In genomic region chr10:20990604-20991003, GRCh38 we compare ENCODE assay signal across 21 cellular contexts.
DNase-seq lines count a peak whose midpoint lies in the region; ATAC-seq, FAIRE-seq and TF ChIP-seq lines count a peak whose summit lies in the region.
"Had no signal": no experiment of that assay in that cellular context is flagged by ENCODE, and none has a peak within 500 bp of the region (broad histone marks: within the 10 kb centered on the region; RNA-seq: fewer than 3 reads in every experiment).

No MANE protein-coding gene starts in this region.

- no peak overlapping the region for H3K27ac Mint-ChIP-seq in MCF 10A (ENCODE audit: low read depth, unreplicated experiment)
- H3K27ac Mint-ChIP-seq in glutamatergic neuron (ENCODE audit: unreplicated experiment), result no peak overlapping the region
- H3K27ac Mint-ChIP-seq: activated CD4-positive, alpha-beta T cell treated with anti-CD3 and anti-CD28 coated beads, Interleukin-2, amount 10 ng/mL, durations not matched to agents 24 days and 14 days; CD8-positive, alpha-beta T cell; naive thymus-derived CD8-positive, alpha-beta T cell; stimulated activated naive B cell treated with anti-CD40 and anti-IgM and Interleukin-4, amounts not matched to agents 10 μg/mL and 1 μg/mL and 100 μg/mL, for 72 hours had no signal

- POLR2A ChIA-PET in MCF 10A (lab: Yijun Ruan, JAX), result interaction anchor here (0.6 to 2.1 kb wide), 6 partner anchors 11 to 105 kb away, joined by 3 to 7 read pairs (median 4); no protein-coding TSS in a partner anchor

- H3K27ac ChIP-seq in breast epithelium (no peak overlapping the region), lung (ENCODE audit: low read depth in 1 of 2, low read length in 1 of 2) (no peak overlapping the region)
- H3K27ac ChIP-seq: 22Rv1, heart right ventricle had no signal

- peak; percentile 31 for ATAC-seq in lung (ENCODE audit: insufficient read depth, low FRiP score)
- ATAC-seq: CD8-positive, alpha-beta T cell; naive thymus-derived CD8-positive, alpha-beta T cell; stimulated activated naive B cell treated with anti-CD40 and anti-IgM and Interleukin-4, amounts not matched to agents 10 μg/mL and 1 μg/mL and 100 μg/mL, for 72 hours had no signal

- H3K9me3 ChIP-seq in breast epithelium (no peaks in the 10 kb centered on the region), lung (ENCODE audit: control insufficient read depth in 2 of 2, insufficient read depth in 1 of 2, low read length in 1 of 2) (peaks cover 0 to 3% of the 10 kb centered on the region in 2 donors)

- H3K4me1 Mint-ChIP-seq in MCF 10A (ENCODE audit: insufficient read depth, unreplicated experiment) (peaks cover 36% of the 10 kb centered on the region), glutamatergic neuron (ENCODE audit: low read depth, unreplicated experiment) (no peaks in the 10 kb centered on the region)
- H3K4me1 Mint-ChIP-seq: activated CD4-positive, alpha-beta T cell treated with anti-CD3 and anti-CD28 coated beads, Interleukin-2, amount 10 ng/mL, durations not matched to agents 24 days and 14 days; stimulated activated naive B cell treated with anti-CD40 and anti-IgM and Interleukin-4, amounts not matched to agents 10 μg/mL and 1 μg/mL and 100 μg/mL, for 72 hours had no signal

- no peak for FAIRE-seq in urothelium cell line (lab: Jason Lieb, UNC)

- H3K27me3 ChIP-seq in breast epithelium, result no peaks in the 10 kb centered on the region
- H3K27me3 ChIP-seq in lung (ENCODE audit: control insufficient read depth, insufficient read depth), result no peaks in the 10 kb centered on the region
- H3K27me3 ChIP-seq: heart right ventricle had no signal

- CTCF ChIA-PET in MCF 10A (lab: Yijun Ruan, JAX), result interaction anchor here (0.6 kb wide), 1 partner anchor 136 kb away, joined by 5 read pairs; no protein-coding TSS in a partner anchor

- H3K9me3 Mint-ChIP-seq in MCF 10A (ENCODE audit: unreplicated experiment) (peaks cover 7% of the 10 kb centered on the region), glutamatergic neuron (ENCODE audit: unreplicated experiment) (no peaks in the 10 kb centered on the region)
- H3K9me3 Mint-ChIP-seq: activated CD4-positive, alpha-beta T cell treated with anti-CD3 and anti-CD28 coated beads, Interleukin-2, amount 10 ng/mL, durations not matched to agents 24 days and 14 days; CD8-positive, alpha-beta T cell; stimulated activated naive B cell treated with anti-CD40 and anti-IgM and Interleukin-4, amounts not matched to agents 10 μg/mL and 1 μg/mL and 100 μg/mL, for 72 hours had no signal

- no peak for TF ChIP-seq CTCF in MCF 10A (IDR thresholded peaks at IDR 0.05; ENCODE audit: unreplicated experiment)
- TF ChIP-seq CTCF in breast epithelium (IDR thresholded peaks at IDR 0.05), result no peak
- TF ChIP-seq CTCF in lung (IDR thresholded peaks at IDR 0.05; ENCODE audit: control extremely low read depth, extremely low read depth), result no peak
- no peak for TF ChIP-seq CTCF in glutamatergic neuron (IDR thresholded peaks at IDR 0.05; ENCODE audit: partially characterized antibody, unreplicated experiment)

- no peaks in the 10 kb centered on the region for H3K27me3 Mint-ChIP-seq in MCF 10A (ENCODE audit: insufficient read depth, unreplicated experiment)
- no peaks in the 10 kb centered on the region for H3K27me3 Mint-ChIP-seq in glutamatergic neuron (ENCODE audit: unreplicated experiment)
- H3K27me3 Mint-ChIP-seq: activated CD4-positive, alpha-beta T cell treated with anti-CD3 and anti-CD28 coated beads, Interleukin-2, amount 10 ng/mL, durations not matched to agents 24 days and 14 days had no signal

- intact Hi-C loops in MCF 10A (cut with micrococcal nuclease) (no loop called here), breast epithelium (cut with DNase I; ENCODE audit: low total_unique reads) (loop anchor here (2.0 kb wide), 1 partner anchor 34 kb away; no protein-coding TSS in a partner anchor)

- no TSS peak for BruUV-seq in MCF 10A (replicated peaks; lab: Mats Ljungman, UMichigan)

- WGBS in lung, 2 donors, result 85 to 86% methylated on average over 1 of the region's 1 CpG

- DNase-seq in MCF 10A (ENCODE audit: unreplicated experiment), result peak; percentile 47
- no peak for DNase-seq in breast epithelium (ENCODE audit: low spot score in 2 of 2)
- peak; percentile 66 for DNase-seq in cerebellar cortex (ENCODE audit: low spot score)
- DNase-seq in lung (ENCODE audit: low spot score), result no peak
- no peak for DNase-seq in EL
- DNase-seq in urothelium cell line (ENCODE audit: low spot score), result no peak
- no peak for DNase-seq in glutamatergic neuron
- no peak for DNase-seq in NCI-H774 (lab: John Stamatoyannopoulos, UW)
- DNase-seq: activated CD4-positive, alpha-beta T cell treated with anti-CD3 and anti-CD28 coated beads, Interleukin-2, amount 10 ng/mL, durations not matched to agents 24 days and 14 days; CD8-positive, alpha-beta T cell; effector CD4-positive, alpha-beta T cell; heart right ventricle; KBM-7; naive thymus-derived CD8-positive, alpha-beta T cell; NCI-H1436 treated with DMSO at 0.1 percent for 48 hours; NCI-H524; right cardiac atrium; RPMI8226; stimulated activated naive B cell treated with anti-CD40 and anti-IgM and Interleukin-4, amounts not matched to agents 10 μg/mL and 1 μg/mL and 100 μg/mL, for 72 hours; T-helper 2 cell had no signal

- TF ChIP-seq POLR2A in breast epithelium (IDR thresholded peaks at IDR 0.05), result no peak

- H3K4me3 ChIP-seq in breast epithelium, result no peak overlapping the region
- H3K4me3 ChIP-seq in lung, result no peak overlapping the region
- H3K4me3 ChIP-seq: heart right ventricle had no signal

- H3K36me3 Mint-ChIP-seq in MCF 10A (ENCODE audit: insufficient read depth, unreplicated experiment), result no peaks in the 10 kb centered on the region
- H3K36me3 Mint-ChIP-seq in glutamatergic neuron (ENCODE audit: unreplicated experiment), result no peaks in the 10 kb centered on the region
- H3K36me3 Mint-ChIP-seq: CD8-positive, alpha-beta T cell; naive thymus-derived CD8-positive, alpha-beta T cell; stimulated activated naive B cell treated with anti-CD40 and anti-IgM and Interleukin-4, amounts not matched to agents 10 μg/mL and 1 μg/mL and 100 μg/mL, for 72 hours had no signal

- H3K4me3 Mint-ChIP-seq in MCF 10A (ENCODE audit: unreplicated experiment) (no peak overlapping the region), glutamatergic neuron (ENCODE audit: unreplicated experiment) (no peak overlapping the region)
- H3K4me3 Mint-ChIP-seq: activated CD4-positive, alpha-beta T cell treated with anti-CD3 and anti-CD28 coated beads, Interleukin-2, amount 10 ng/mL, durations not matched to agents 24 days and 14 days; CD8-positive, alpha-beta T cell; naive thymus-derived CD8-positive, alpha-beta T cell; stimulated activated naive B cell treated with anti-CD40 and anti-IgM and Interleukin-4, amounts not matched to agents 10 μg/mL and 1 μg/mL and 100 μg/mL, for 72 hours had no signal

- no peaks in the 10 kb centered on the region for H3K36me3 ChIP-seq in breast epithelium
- no peaks in the 10 kb centered on the region for H3K36me3 ChIP-seq in lung (ENCODE audit: control insufficient read depth in 2 of 2, insufficient read depth in 2 of 2, low read length in 2 of 2)
- H3K36me3 ChIP-seq: heart right ventricle had no signal

- H3K4me1 ChIP-seq in breast epithelium (no peaks in the 10 kb centered on the region), lung (ENCODE audit: control insufficient read depth in 2 of 2, insufficient read depth in 2 of 2, low read length in 2 of 2) (peaks cover 0 to 3% of the 10 kb centered on the region in 2 donors)

Comparison
In these comparisons a context has a peak if more than half of its experiments do, and no peak if none do; other contexts are left out.
1. DNase-seq: peak in MCF 10A (single experiment) and cerebellar cortex (single experiment); none in breast epithelium (0 of 2), lung (single experiment), EL (single experiment), urothelium cell line (single experiment), glutamatergic neuron (single experiment) and NCI-H774 (single experiment).